In the genomic region with DNA sequence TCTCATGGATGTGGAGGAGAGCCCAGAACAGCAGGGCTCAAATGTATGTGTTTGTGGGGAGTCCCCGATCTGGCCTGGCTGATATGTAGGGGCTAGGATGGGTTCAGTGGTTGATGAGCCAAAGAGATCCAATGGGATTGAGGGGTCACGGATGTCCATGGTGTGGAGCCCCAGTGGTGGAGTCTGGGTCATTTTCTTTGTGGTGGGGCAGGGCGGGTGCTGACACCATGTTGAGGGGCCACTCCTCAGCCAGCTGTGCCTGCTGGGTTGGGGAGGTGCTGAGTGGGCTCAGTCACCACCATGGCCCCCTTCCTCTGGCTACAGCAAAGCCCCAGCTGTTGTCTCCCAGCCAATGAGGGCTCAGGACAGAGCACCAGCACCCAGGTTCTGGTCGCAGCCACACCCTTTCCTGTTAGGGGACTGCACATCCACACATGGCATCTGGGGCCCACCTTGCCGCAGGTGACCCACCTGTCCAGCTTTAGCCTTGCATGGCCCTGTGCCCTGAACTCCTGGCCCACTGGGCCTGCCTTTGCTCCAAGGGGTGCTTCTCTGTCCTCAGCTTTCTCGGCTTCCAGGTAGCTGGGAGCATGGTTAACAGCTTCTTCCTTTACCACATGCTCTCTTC, we compare ENCODE assay signal across 15 cellular contexts. TPM values are rescaled to one million over a fixed set of nuclear protein-coding genes. Genes with fewer than 3 reads are reported as not detected.
A peak's percentile ranks its signal among the peaks of the same experiment; 100 is the strongest.
DNase-seq lines count a peak whose midpoint lies in the region; ATAC-seq and TF ChIP-seq lines count a peak whose summit lies in the region.
"Had no signal": no experiment of that assay in that cellular context is flagged by ENCODE, and none has a peak within 500 bp of the region (broad histone marks: within the 10 kb centered on the region; RNA-seq: fewer than 3 reads in every experiment).

No MANE protein-coding gene starts in this region.

- H3K27ac Mint-ChIP-seq in activated T-cell treated with anti-CD3 and anti-CD28 coated beads, Interleukin-2, amount 50 U/mL, for 24 hours: no peak overlapping the region
- H3K27ac Mint-ChIP-seq in type B pancreatic cell: no peak overlapping the region
- H3K27ac Mint-ChIP-seq: stimulated activated naive CD8-positive, alpha-beta T cell treated with anti-CD3 and anti-CD28 coated beads, Interleukin-15, Interleukin-2, amounts not matched to agents 100 ng/mL and 50 ng/mL, for 24 hours had no signal

- H3K9me3 Mint-ChIP-seq in activated T-cell treated with anti-CD3 and anti-CD28 coated beads, Interleukin-2, amount 50 U/mL, for 24 hours: no peaks in the 10 kb centered on the region
- no peaks in the 10 kb centered on the region for H3K9me3 Mint-ChIP-seq in type B pancreatic cell
- H3K9me3 Mint-ChIP-seq: stimulated activated naive CD8-positive, alpha-beta T cell treated with anti-CD3 and anti-CD28 coated beads, Interleukin-15, Interleukin-2, amounts not matched to agents 100 ng/mL and 50 ng/mL, for 24 hours had no signal

- no peak overlapping the region for H3K4me3 Mint-ChIP-seq in activated T-cell treated with anti-CD3 and anti-CD28 coated beads, Interleukin-2, amount 50 U/mL, for 24 hours
- H3K4me3 Mint-ChIP-seq in type B pancreatic cell: no peak overlapping the region
- H3K4me3 Mint-ChIP-seq: stimulated activated naive CD8-positive, alpha-beta T cell treated with anti-CD3 and anti-CD28 coated beads, Interleukin-15, Interleukin-2, amounts not matched to agents 100 ng/mL and 50 ng/mL, for 24 hours had no signal

- no peaks in the 10 kb centered on the region for H3K36me3 Mint-ChIP-seq in activated T-cell treated with anti-CD3 and anti-CD28 coated beads, Interleukin-2, amount 50 U/mL, for 24 hours (ENCODE audit: low read depth)
- H3K36me3 Mint-ChIP-seq in type B pancreatic cell: no peaks in the 10 kb centered on the region

- peaks cover 12% of the 10 kb centered on the region for H3K4me1 Mint-ChIP-seq in activated T-cell treated with anti-CD3 and anti-CD28 coated beads, Interleukin-2, amount 50 U/mL, for 24 hours (ENCODE audit: low read depth)
- H3K4me1 Mint-ChIP-seq in type B pancreatic cell (ENCODE audit: unreplicated experiment): peaks cover 14% of the 10 kb centered on the region

- no peak for TF ChIP-seq CTCF in type B pancreatic cell (conservative IDR thresholded peaks at IDR 0.05)

- H3K27me3 Mint-ChIP-seq in activated T-cell treated with anti-CD3 and anti-CD28 coated beads, Interleukin-2, amount 50 U/mL, for 24 hours: peaks cover 21% of the 10 kb centered on the region
- peaks cover 15% of the 10 kb centered on the region for H3K27me3 Mint-ChIP-seq in type B pancreatic cell

- peak; percentile 29 for DNase-seq in activated T-cell treated with anti-CD3 and anti-CD28 coated beads, Interleukin-2, amount 50 U/mL, for 24 hours
- DNase-seq in activated T-cell treated with anti-CD3 and anti-CD28 coated beads for 4 hours (no peak), mesenteric fat pad (ENCODE audit: low spot score) (peak; percentile 68), type B pancreatic cell (ENCODE audit: extremely low spot score, unreplicated experiment) (peak; percentile 59), DMS153 (lab: John Stamatoyannopoulos, UW) (no peak), SW 1271 (lab: John Stamatoyannopoulos, UW) (no peak)
- DNase-seq in activated CD8-positive, alpha-beta memory T cell treated with anti-CD3 and anti-CD28 coated beads, Interleukin-2, amount 50 U/mL, for 48 hours: peak; percentile 38
- DNase-seq: activated CD4-positive, alpha-beta T cell treated with anti-CD3 and anti-CD28 coated beads, Interleukin-2, amount 50 U/mL, for 4 hours; brain microvascular endothelial cell; effector memory CD4-positive, alpha-beta T cell; mesenchymal stem cell; NCI-H1048; T1000 had no signal

- ATAC-seq in HG03025 (IDR thresholded peaks at IDR 0.05; ENCODE audit: low FRiP score, unreplicated experiment): no peak

RNA-seq across cellular contexts. Expression of a gene that starts 3.2 kb away (rescaled TPM):
- total RNA-seq in mesenteric fat pad (18.3 TPM), type B pancreatic cell (ENCODE audit: low replicate concordance) (8.7 and 14.4 TPM in 2 replicates)

Comparison
In these comparisons a context has a peak if more than half of its experiments do, and no peak if none do; other contexts are left out.
1. DNase-seq: peak in activated T-cell treated with anti-CD3 and anti-CD28 coated beads, Interleukin-2, amount 50 U/mL, for 24 hours (single experiment), activated CD8-positive, alpha-beta memory T cell treated with anti-CD3 and anti-CD28 coated beads, Interleukin-2, amount 50 U/mL, for 48 hours (single experiment), mesenteric fat pad (single experiment) and type B pancreatic cell (single experiment); none in activated T-cell treated with anti-CD3 and anti-CD28 coated beads for 4 hours (single experiment), DMS153 (single experiment) and SW 1271 (0 of 2).